In the genomic region with DNA sequence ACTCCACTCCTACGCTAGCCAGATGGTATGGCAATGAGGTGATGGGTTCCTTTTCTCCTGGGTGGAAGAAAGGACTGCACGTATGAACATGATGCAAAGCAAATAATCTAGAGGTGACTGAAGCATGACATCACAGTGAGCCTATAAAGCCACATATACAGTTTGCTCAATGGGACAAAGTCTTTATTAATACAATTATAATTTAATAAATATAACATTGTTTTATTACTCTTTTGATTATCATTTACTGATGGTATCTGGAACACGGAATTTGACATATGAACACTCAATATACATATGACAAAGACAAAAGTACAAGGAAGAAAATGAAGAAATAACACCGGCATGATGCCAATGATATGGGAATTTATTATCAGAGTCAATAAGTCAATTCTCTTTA, we compare ENCODE assay signal across 23 cellular contexts. TPM values are rescaled to one million over a fixed set of nuclear protein-coding genes. Genes with fewer than 3 reads are reported as not detected.
"Had no signal": no experiment of that assay in that cellular context is flagged by ENCODE, and none has a peak within 500 bp of the region (broad histone marks: within the 10 kb centered on the region; RNA-seq: fewer than 3 reads in every experiment).

No MANE protein-coding gene starts in this region.

- H3K27ac Mint-ChIP-seq: T-cell had no signal

- H3K4me3 Mint-ChIP-seq: T-cell had no signal

- ATAC-seq: T-cell had no signal

- DNase-seq: KBM-7, MV-4-11, NCI-H1048, NCI-H1105, NCI-H1417, NCI-H1436 treated with DMSO at 0.1 percent for 48 hours, NCI-H1694, NCI-H187 treated with DMSO at 0.1 percent for 48 hours, NCI-H2029 treated with DMSO at 0.1 percent for 48 hours, NCI-H2171 treated with DMSO at 0.1 percent for 48 hours, NCI-H345, NCI-H446 treated with DMSO at 0.1 percent for 48 hours, NCI-H510A treated with DMSO at 0.1 percent for 48 hours, NCI-H526, NCI-H774, RPMI8226, SHP77, SK-N-SH, SW 1271, T-cell had no signal

- H3K36me3 Mint-ChIP-seq: T-cell had no signal

- FAIRE-seq: RCC 7860 had no signal

- H3K4me1 Mint-ChIP-seq: T-cell had no signal

- H3K27me3 Mint-ChIP-seq: T-cell had no signal

- H3K9me3 ChIP-seq: SK-N-SH had no signal

RNA-seq across cellular contexts. Expression of gene FAM83B, which starts 46.4 kb away (rescaled TPM):
- total RNA-seq: LHCN-M2, SK-MEL-5 had no signal
- polyA plus RNA-seq: SK-N-SH had no signal
